Comparison of ENCODE assay signal across 8 cellular contexts in the genomic region with DNA sequence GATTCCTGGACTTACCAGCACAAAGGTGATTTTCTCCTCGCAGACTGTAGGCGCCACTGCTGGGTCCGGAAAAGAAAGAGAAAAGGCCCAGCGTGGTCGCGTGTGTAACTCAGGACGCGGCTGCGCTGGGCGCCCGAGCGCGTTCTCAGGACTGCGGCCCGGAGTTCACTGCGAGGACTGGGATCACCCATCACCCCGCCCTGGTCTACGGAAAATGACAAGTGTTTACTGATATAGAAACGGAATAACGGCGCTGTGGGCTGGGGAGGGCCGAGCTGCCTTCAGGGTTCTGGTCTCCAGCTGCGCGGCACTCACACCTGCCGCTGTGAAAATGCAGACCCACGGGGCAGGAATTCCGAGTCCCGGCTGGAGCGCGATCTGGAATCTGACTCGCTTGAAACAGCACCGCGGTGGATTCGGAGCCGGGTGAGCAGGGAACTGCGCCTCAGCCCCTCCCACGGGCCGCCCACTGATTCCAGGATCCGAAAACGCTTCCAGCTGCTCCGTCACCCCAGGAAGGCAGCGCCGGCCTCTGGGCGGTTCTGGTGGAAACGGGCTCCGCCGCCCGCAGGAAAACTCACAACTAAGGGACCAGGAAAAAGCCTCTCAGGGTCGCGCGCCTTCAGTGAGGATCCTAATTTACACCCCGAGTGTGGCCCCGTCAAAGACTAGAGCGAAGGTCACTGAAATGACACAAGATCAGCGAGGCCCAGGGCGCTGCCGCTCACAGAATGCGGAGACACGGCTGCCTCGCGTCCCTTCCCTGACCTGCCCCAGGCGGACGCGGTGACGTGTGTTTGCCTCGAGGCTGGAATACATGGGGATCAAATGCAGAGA.
A peak's percentile ranks its signal among the peaks of the same experiment; 100 is the strongest.
DNase-seq lines count a peak whose midpoint lies in the region; ATAC-seq lines count a peak whose summit lies in the region.

No MANE protein-coding gene starts in this region.

- H3K36me3 Mint-ChIP-seq in dendritic cell treated with granulocyte-macrophage colony-stimulating factor and Interleukin-4, amounts not matched to agents 40 ng/mL and 50 ng/mL, for 4 days (ENCODE audit: low read depth), result no peaks in the 10 kb centered on the region

- no peaks in the 10 kb centered on the region for H3K9me3 Mint-ChIP-seq in dendritic cell treated with granulocyte-macrophage colony-stimulating factor and Interleukin-4, amounts not matched to agents 40 ng/mL and 50 ng/mL, for 4 days

- intact Hi-C loops in dendritic cell treated with granulocyte-macrophage colony-stimulating factor and Interleukin-4, amounts not matched to agents 40 ng/mL and 50 ng/mL, for 4 days (cut with micrococcal nuclease), result loop anchor here (5.0 kb wide), 3 partner anchors 35 to 90 kb away; a partner anchor contains a TSS

- H3K27ac Mint-ChIP-seq in dendritic cell treated with granulocyte-macrophage colony-stimulating factor and Interleukin-4, amounts not matched to agents 40 ng/mL and 50 ng/mL, for 4 days, result peak overlapping the region; percentile 73

- H3K4me1 Mint-ChIP-seq in dendritic cell treated with granulocyte-macrophage colony-stimulating factor and Interleukin-4, amounts not matched to agents 40 ng/mL and 50 ng/mL, for 4 days (ENCODE audit: low read depth), result peaks cover 48% of the 10 kb centered on the region

- ATAC-seq in HG02763 (IDR thresholded peaks at IDR 0.05; ENCODE audit: unreplicated experiment) (peak; percentile 58), GM19328 (IDR thresholded peaks at IDR 0.05; ENCODE audit: unreplicated experiment) (no peak)

- H3K4me3 Mint-ChIP-seq in dendritic cell treated with granulocyte-macrophage colony-stimulating factor and Interleukin-4, amounts not matched to agents 40 ng/mL and 50 ng/mL, for 4 days, result peak overlapping the region; percentile 89

- H3K27me3 Mint-ChIP-seq in dendritic cell treated with granulocyte-macrophage colony-stimulating factor and Interleukin-4, amounts not matched to agents 40 ng/mL and 50 ng/mL, for 4 days, result peaks cover 59% of the 10 kb centered on the region

- DNase-seq in EH (ENCODE audit: low read depth), result peak; percentile 80
- peak; percentile 78 for DNase-seq in NCI-H2227 (lab: John Stamatoyannopoulos, UW; ENCODE audit: unreplicated experiment)
- peak; percentile 44 for DNase-seq in activated CD4-positive, alpha-beta T cell treated with anti-CD3 and anti-CD28 coated beads, Interleukin-2, amount 50 U/mL, for 1 hour
- peak; percentile 88 for DNase-seq in left kidney (ENCODE audit: low read depth, low spot score)
- peak; percentile 30 to 37 for DNase-seq in stimulated activated CD4-positive, alpha-beta T cell treated with anti-CD3 and anti-CD28 coated beads, Interleukin-1b, Interleukin-23, amount 100 ng/mL, for 4 hours (ENCODE audit: low read depth in 2 of 2)

Comparison
In these comparisons a context has a peak if more than half of its experiments do, and no peak if none do; other contexts are left out.
1. DNase-seq: peak in every context shown above with its lines; median percentile 88 in left kidney; 80 in EH; 78 in NCI-H2227; 44 in activated CD4-positive, alpha-beta T cell treated with anti-CD3 and anti-CD28 coated beads, Interleukin-2, amount 50 U/mL, for 1 hour; 34 in stimulated activated CD4-positive, alpha-beta T cell treated with anti-CD3 and anti-CD28 coated beads, Interleukin-1b, Interleukin-23, amount 100 ng/mL, for 4 hours.